8 cellular contexts compared by ENCODE assay signal in the genomic region with DNA sequence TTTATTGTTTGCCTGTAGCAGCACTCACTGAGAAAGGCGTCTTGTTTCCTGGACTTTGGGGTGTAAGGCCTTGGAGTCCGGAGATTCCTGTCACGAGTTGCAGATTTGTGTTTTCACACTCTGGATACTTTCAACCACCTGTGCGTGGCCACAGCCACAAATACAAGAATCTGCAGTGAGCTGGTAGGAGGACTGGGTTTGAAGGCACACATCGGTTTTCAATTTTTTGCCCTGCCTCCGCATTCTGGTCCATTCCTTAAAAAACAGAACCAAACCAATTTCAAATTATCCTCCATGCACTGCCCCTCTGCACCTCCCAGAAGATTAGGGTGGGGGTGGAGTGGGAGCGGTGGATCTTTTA. TPM values are rescaled to one million over a fixed set of nuclear protein-coding genes. Genes with fewer than 3 reads are reported as not detected.
A peak's percentile ranks its signal among the peaks of the same experiment; 100 is the strongest.
DNase-seq lines count a peak whose midpoint lies in the region; ATAC-seq, FAIRE-seq and TF ChIP-seq lines count a peak whose summit lies in the region.

No MANE protein-coding gene starts in this region.

- H3K9me3 ChIP-seq in right cardiac atrium (ENCODE audit: control insufficient read depth, low read length) (no peaks in the 10 kb centered on the region), gastrocnemius medialis (no peaks in the 10 kb centered on the region)

- TF ChIP-seq POLR2A in GM12891 (IDR thresholded peaks at IDR 0.05; ENCODE audit: low read depth, low read length), result no peak
- no peak for TF ChIP-seq POLR2A in gastrocnemius medialis (IDR thresholded peaks at IDR 0.05)

- peaks cover 17 to 27% (median 24%) of the 10 kb centered on the region in 3 donors for H3K4me1 Mint-ChIP-seq in IgD-negative memory B cell
- H3K4me1 Mint-ChIP-seq in activated T-helper 2 cell treated with anti-CD3 and anti-CD28 coated beads, Interferon-gamma antibody, Interleukin-2, Interleukin-4, amounts not matched to agents 10 μg/mL and 5 μg/mL and 100 μg/mL, durations not matched to agents 14 hours and 24 hours and 36 hours (ENCODE audit: low read depth), result peaks cover 26% of the 10 kb centered on the region

- intact Hi-C loops in activated T-helper 2 cell treated with anti-CD3 and anti-CD28 coated beads, Interferon-gamma antibody, Interleukin-2, Interleukin-4, amounts not matched to agents 10 μg/mL and 5 μg/mL and 100 μg/mL, durations not matched to agents 14 hours and 24 hours and 36 hours (cut with micrococcal nuclease), result loop anchor here (2.0 to 10.0 kb wide), 4 partner anchors 171 to 1063 kb away; partner anchors contain the start of genes CHCHD3 and SLC35B4
- intact Hi-C loops in right cardiac atrium (cut with DNase I) (loop anchor here in 1 of 4 donors (10.0 kb wide), 1 partner anchor 51 kb away; no protein-coding TSS in a partner anchor), gastrocnemius medialis (cut with DNase I; ENCODE audit: low total_unique reads) (loop anchor here (2.0 to 5.0 kb wide), 2 partner anchors 1063 to 1894 kb away; partner anchors contain the start of genes SLC35B4 and TMEM140)

- H3K4me1 ChIP-seq in right cardiac atrium (ENCODE audit: control insufficient read depth, insufficient read depth, low read length) (no peaks in the 10 kb centered on the region), gastrocnemius medialis (peaks cover 23 to 31% of the 10 kb centered on the region in 2 donors)

- peak overlapping the region; percentile 89 to 98 (median 96) for H3K4me3 Mint-ChIP-seq in IgD-negative memory B cell
- H3K4me3 Mint-ChIP-seq in activated T-helper 2 cell treated with anti-CD3 and anti-CD28 coated beads, Interferon-gamma antibody, Interleukin-2, Interleukin-4, amounts not matched to agents 10 μg/mL and 5 μg/mL and 100 μg/mL, durations not matched to agents 14 hours and 24 hours and 36 hours (ENCODE audit: low read depth), result peak overlapping the region; percentile 94

- H3K4me3 ChIP-seq in right cardiac atrium (ENCODE audit: low read length) (peak overlapping the region; percentile 53), gastrocnemius medialis (peak overlapping the region; percentile 84 to 99 (median 90))

- no peaks in the 10 kb centered on the region for H3K27me3 Mint-ChIP-seq in IgD-negative memory B cell
- peaks cover 3% of the 10 kb centered on the region for H3K27me3 Mint-ChIP-seq in activated T-helper 2 cell treated with anti-CD3 and anti-CD28 coated beads, Interferon-gamma antibody, Interleukin-2, Interleukin-4, amounts not matched to agents 10 μg/mL and 5 μg/mL and 100 μg/mL, durations not matched to agents 14 hours and 24 hours and 36 hours (ENCODE audit: low read depth)

- WGBS in right cardiac atrium, result 6% methylated on average over 7 of the region's 7 CpGs

- DNase-seq in GM12891 (ENCODE audit: insufficient read length, low spot score), result no peak
- DNase-seq in activated T-helper 2 cell treated with anti-CD3 and anti-CD28 coated beads, Interferon-gamma antibody, Interleukin-2, Interleukin-4, amounts not matched to agents 10 μg/mL and 5 μg/mL and 100 μg/mL, durations not matched to agents 14 hours and 24 hours and 36 hours (ENCODE audit: low spot score), result no peak
- no peak for DNase-seq in right cardiac atrium
- DNase-seq in gastrocnemius medialis, result peak; percentile 17 to 18
- DNase-seq in foreskin melanocyte, result no peak
- no peak for DNase-seq in UCSD-AML1 (lab: John Stamatoyannopoulos, UW; ENCODE audit: unreplicated experiment)

- no peak for TF ChIP-seq CTCF in gastrocnemius medialis (IDR thresholded peaks at IDR 0.05 in 4 of 5, conservative IDR thresholded peaks at IDR 0.05 in 1 of 5)

- peaks cover 6% of the 10 kb centered on the region for H3K36me3 Mint-ChIP-seq in IgD-negative memory B cell
- H3K36me3 Mint-ChIP-seq in activated T-helper 2 cell treated with anti-CD3 and anti-CD28 coated beads, Interferon-gamma antibody, Interleukin-2, Interleukin-4, amounts not matched to agents 10 μg/mL and 5 μg/mL and 100 μg/mL, durations not matched to agents 14 hours and 24 hours and 36 hours (ENCODE audit: low read depth), result peaks cover 14% of the 10 kb centered on the region

- in situ Hi-C loops in gastrocnemius medialis (cut with MboI; ENCODE audit: low sequenced_read_pairs in 4 of 4), result loop anchor here in 3 of 4 donors (10.0 to 25.0 kb wide), 2 partner anchors 169 to 1059 kb away; partner anchors contain the start of genes SLC35B4 (in 3 of the 3) and CHCHD3 (in 1 of the 3)

- peak; percentile 55 for FAIRE-seq in GM12891 (lab: Jason Lieb, UNC)

- peak overlapping the region; percentile 57 to 97 (median 88) for H3K27ac Mint-ChIP-seq in IgD-negative memory B cell
- H3K27ac Mint-ChIP-seq in activated T-helper 2 cell treated with anti-CD3 and anti-CD28 coated beads, Interferon-gamma antibody, Interleukin-2, Interleukin-4, amounts not matched to agents 10 μg/mL and 5 μg/mL and 100 μg/mL, durations not matched to agents 14 hours and 24 hours and 36 hours, result peak overlapping the region; percentile 87

- no peaks in the 10 kb centered on the region for H3K9me3 Mint-ChIP-seq in IgD-negative memory B cell
- H3K9me3 Mint-ChIP-seq in activated T-helper 2 cell treated with anti-CD3 and anti-CD28 coated beads, Interferon-gamma antibody, Interleukin-2, Interleukin-4, amounts not matched to agents 10 μg/mL and 5 μg/mL and 100 μg/mL, durations not matched to agents 14 hours and 24 hours and 36 hours, result no peaks in the 10 kb centered on the region

- H3K27ac ChIP-seq in right cardiac atrium (ENCODE audit: low read length) (peak overlapping the region; percentile 7), gastrocnemius medialis (peak overlapping the region; percentile 92 to 98 (median 93))

- ATAC-seq in right cardiac atrium (no peak), gastrocnemius medialis (peak; percentile 40 to 55), HG02870 (IDR thresholded peaks at IDR 0.05; ENCODE audit: unreplicated experiment) (no peak)

- no peaks in the 10 kb centered on the region for H3K27me3 ChIP-seq in right cardiac atrium (ENCODE audit: control insufficient read depth, insufficient read depth)
- no peaks in the 10 kb centered on the region for H3K27me3 ChIP-seq in gastrocnemius medialis

- H3K36me3 ChIP-seq in gastrocnemius medialis, result no peaks in the 10 kb centered on the region

TF ChIP-seq in GM12891, 5 proteins besides CTCF, POLR2A, EP300 and RAD21:
- no peak for TF ChIP-seq PAX5 (IDR thresholded peaks at IDR 0.05; ENCODE audit: insufficient read depth, low read length, severe bottlenecking)
- TF ChIP-seq SPI1 (IDR thresholded peaks at IDR 0.05; ENCODE audit: low read depth, low read length), result no peak
- TF ChIP-seq TAF1 (IDR thresholded peaks at IDR 0.05; ENCODE audit: low read depth, low read length), result no peak
- no peak for TF ChIP-seq POLR2AphosphoS5 (IDR thresholded peaks at IDR 0.05; ENCODE audit: low read depth, low read length)
- TF ChIP-seq POU2F2 (IDR thresholded peaks at IDR 0.05; ENCODE audit: low read depth, low read length), result no peak

RNA-seq across cellular contexts. Expression of gene EXOC4, which starts 0.6 kb away (rescaled TPM):
- polyA plus RNA-seq in GM12891 (2012; ENCODE audit: low read depth, missing spikeins), result 22.0 TPM
- polyA plus RNA-seq in IgD-negative memory B cell (34.5 TPM), right cardiac atrium (11.9 TPM)
- 65.0 and 70.5 TPM in 2 replicates for total RNA-seq in activated T-helper 2 cell treated with anti-CD3 and anti-CD28 coated beads, Interferon-gamma antibody, Interleukin-2, Interleukin-4, amounts not matched to agents 10 μg/mL and 5 μg/mL and 100 μg/mL, durations not matched to agents 14 hours and 24 hours and 36 hours
- total RNA-seq in right cardiac atrium (10 to 100 TPM; 39.3 to 45.9 (median 40.0) TPM), gastrocnemius medialis (10 to 100 TPM; 36.9 to 78.0 (median 52.2) TPM)

Comparison
In these comparisons a context has a peak if more than half of its experiments do, and no peak if none do; other contexts are left out.
1. DNase-seq: peak in gastrocnemius medialis (2 of 2); none in GM12891 (single experiment), activated T-helper 2 cell treated with anti-CD3 and anti-CD28 coated beads, Interferon-gamma antibody, Interleukin-2, Interleukin-4, amounts not matched to agents 10 μg/mL and 5 μg/mL and 100 μg/mL, durations not matched to agents 14 hours and 24 hours and 36 hours (single experiment), right cardiac atrium (0 of 3), foreskin melanocyte (single experiment) and UCSD-AML1 (single experiment).
2. ATAC-seq: peak in gastrocnemius medialis (2 of 2); none in right cardiac atrium (0 of 2) and HG02870 (single experiment).